22 cellular contexts compared by ENCODE assay signal in genomic region chr11:27052668-27053067, GRCh38.
"Had no signal": no experiment of that assay in that cellular context is flagged by ENCODE, and none has a peak within 500 bp of the region (broad histone marks: within the 10 kb centered on the region; RNA-seq: fewer than 3 reads in every experiment).

No MANE protein-coding gene starts in this region.

- H3K4me3 ChIP-seq: breast epithelium, gastrocnemius medialis, left ventricle myocardium inferior, lung, suprapubic skin, tibial nerve had no signal

- H3K27ac ChIP-seq: breast epithelium, gastrocnemius medialis, left ventricle myocardium inferior, suprapubic skin, tibial nerve had no signal

- H3K9me3 ChIP-seq: breast epithelium had no signal

- H3K27me3 ChIP-seq: breast epithelium, gastrocnemius medialis, suprapubic skin, tibial nerve had no signal

- DNase-seq: activated CD4-positive, alpha-beta T cell treated with anti-CD3 and anti-CD28 coated beads for 36 hours; activated CD4-positive, CD25-positive, alpha-beta regulatory T cell; activated CD8-positive, alpha-beta memory T cell treated with anti-CD3 and anti-CD28 coated beads, Interleukin-2, amount 10 ng/mL, durations not matched to agents 7 days and 5 days; activated CD8-positive, alpha-beta T cell treated with anti-CD3 and anti-CD28 coated beads, Interleukin-2, amount 10 ng/mL, durations not matched to agents 7 days and 5 days; activated naive CD8-positive, alpha-beta T cell treated with anti-CD3 and anti-CD28 coated beads, Interleukin-2, amount 50 U/mL, for 24 hours; activated T-cell treated with anti-CD3 and anti-CD28 coated beads, Interleukin-2, amount 50 U/mL, for 48 hours; amygdala; central memory CD4-positive, alpha-beta T cell; gastrocnemius medialis; glutamatergic neuron; islet precursor cell; left ventricle myocardium inferior; mesendoderm; posterior cingulate gyrus; right cardiac atrium; stimulated activated CD4-positive, alpha-beta T cell treated with anti-CD3 and anti-CD28 coated beads, Interleukin-15, amount 100 ng/mL, for 24 hours; stimulated activated naive CD4-positive, alpha-beta T cell; T-helper 9 cell had no signal

- H3K36me3 ChIP-seq: breast epithelium, gastrocnemius medialis, left ventricle myocardium inferior, suprapubic skin, tibial nerve had no signal

- H3K4me1 ChIP-seq: breast epithelium, gastrocnemius medialis, left ventricle myocardium inferior, suprapubic skin, tibial nerve had no signal
